ENCODE assay signal across 1 cellular context in genomic region chr10:68332259-68333057, GRCh38.
TF ChIP-seq lines count a peak whose summit lies in the region.

Gene PBLD (minus strand): TSS chr10:68332928. CDS start chr10:68306844, 26,084 bp downstream.

TF ChIP-seq in H1, 55 proteins besides CTCF, POLR2A, EP300 and RAD21:
- TF ChIP-seq TAF7 (optimal IDR thresholded peaks at IDR 0.05; ENCODE audit: borderline replicate concordance, low read depth, low read length) (peak; percentile 87), RBBP5 (IDR thresholded peaks at IDR 0.05; ENCODE audit: borderline replicate concordance, low read depth, low read length) (peak; percentile 73), MAX (IDR thresholded peaks at IDR 0.05) (peak; percentile 51; the same call in 1 of the 2 replicates), MAFK (IDR thresholded peaks at IDR 0.05; ENCODE audit: low read depth, low read length) (no peak; the same call in 1 of the 2 replicates), E2F6 (IDR thresholded peaks at IDR 0.05) (no peak), ASH2L (IDR thresholded peaks at IDR 0.05; ENCODE audit: low read length) (peak; percentile 70), TAF1 (IDR thresholded peaks at IDR 0.05; ENCODE audit: low read depth, low read length) (peak; percentile 90), YY1 (IDR thresholded peaks at IDR 0.05; ENCODE audit: low read depth, low read length) (peak; percentile 96), GABPA (IDR thresholded peaks at IDR 0.05; ENCODE audit: borderline replicate concordance, insufficient read depth, low read length) (no peak), POLR2AphosphoS5 (IDR thresholded peaks at IDR 0.05; ENCODE audit: low read depth, low read length) (peak; percentile 96), SP2 (IDR thresholded peaks at IDR 0.05; ENCODE audit: low read length) (no peak), SIN3A (conservative IDR thresholded peaks at IDR 0.05 in 1 of 2, IDR thresholded peaks at IDR 0.05 in 1 of 2; ENCODE audit: low read depth in 1 of 2, low read length in 2 of 2) (peak in 1 of 2 experiments; percentile 91; a peak in 1 of 4 replicates), ATF3 (IDR thresholded peaks at IDR 0.05; ENCODE audit: insufficient read depth, low read depth, low read length) (no peak), HDAC2 (IDR thresholded peaks at IDR 0.05; ENCODE audit: borderline replicate concordance in 1 of 2, low read depth in 2 of 2, low read length in 2 of 2) (0 out of 4 replicates have a peak, but pooled peaks of 1 of the 2 experiments have one; percentile 77), ZNF274 (IDR thresholded peaks at IDR 0.05; ENCODE audit: borderline replicate concordance, extremely low read depth, low read length) (no peak), PHF8 (conservative IDR thresholded peaks at IDR 0.05; ENCODE audit: low read depth, low read length) (peak; percentile 69), CREB1 (IDR thresholded peaks at IDR 0.05) (peak; percentile 51), TBP (IDR thresholded peaks at IDR 0.05; ENCODE audit: low read depth, low read length) (peak; percentile 88), SIRT6 (IDR thresholded peaks at IDR 0.05; ENCODE audit: low read length) (no peak), CBX5 (IDR thresholded peaks at IDR 0.05; ENCODE audit: low read depth, low read length) (no peak), SRF (IDR thresholded peaks at IDR 0.05; ENCODE audit: low read depth, low read length) (no peak), EGR1 (IDR thresholded peaks at IDR 0.05; ENCODE audit: borderline replicate concordance, low read depth, low read length) (no peak)
TF ChIP-seq in H1: peak in this region for 12.
